Comparison of ENCODE assay signal across 16 cellular contexts in the genomic region with DNA sequence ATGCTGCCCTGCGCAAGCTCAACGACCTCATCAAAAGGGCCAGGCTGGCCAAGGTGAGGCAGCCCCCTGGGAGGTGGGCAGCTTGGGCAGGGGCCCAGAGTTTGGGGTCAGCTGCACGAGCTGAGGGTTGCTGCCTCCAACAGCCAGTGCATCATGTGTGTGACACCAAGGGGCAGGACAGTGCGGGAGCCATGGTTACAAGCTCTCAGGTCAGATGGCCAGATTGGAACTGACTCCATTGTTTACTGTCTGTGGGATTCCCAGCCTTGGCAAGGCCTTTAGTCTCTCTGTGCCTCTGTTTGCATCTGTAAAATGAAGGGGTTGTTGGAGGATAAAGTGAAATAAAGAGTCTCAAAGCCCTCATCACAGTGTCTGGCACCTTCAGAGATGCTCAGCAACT. TPM values are rescaled to one million over a fixed set of nuclear protein-coding genes. Genes with fewer than 3 reads are reported as not detected.
DNase-seq lines count a peak whose midpoint lies in the region; ATAC-seq and TF ChIP-seq lines count a peak whose summit lies in the region.
"Had no signal": no experiment of that assay in that cellular context is flagged by ENCODE, and none has a peak within 500 bp of the region (broad histone marks: within the 10 kb centered on the region; RNA-seq: fewer than 3 reads in every experiment).

No MANE protein-coding gene starts in this region.

- no peaks in the 10 kb centered on the region for H4K20me1 ChIP-seq in Karpas-422 (ENCODE audit: insufficient read depth, low read depth, low read length)

- no peak overlapping the region for H3K9ac ChIP-seq in Karpas-422 (ENCODE audit: low read length)

- no peak overlapping the region for H3K4me2 ChIP-seq in Karpas-422 (ENCODE audit: low read depth, low read length, poor library complexity, severe bottlenecking)

- H3K4me1 ChIP-seq in Karpas-422 (ENCODE audit: low read length), result peaks cover 99% of the 10 kb centered on the region
- H3K4me1 ChIP-seq in CD8-positive, alpha-beta T cell (ENCODE audit: insufficient read depth, low read length), result no peaks in the 10 kb centered on the region
- H3K4me1 ChIP-seq: BE2C, Caco-2, HAP-1 had no signal

- POLR2A ChIA-PET in CD8-positive, alpha-beta T cell (lab: Charles Lee), result no interaction called here

- ATAC-seq in CD8-positive, alpha-beta T cell, result no peak

- no peak overlapping the region for H3K4me3 Mint-ChIP-seq in CD8-positive, alpha-beta T cell
- H3K4me3 Mint-ChIP-seq: CD4-positive, alpha-beta memory T cell had no signal

- H3K36me3 Mint-ChIP-seq in CD8-positive, alpha-beta T cell, result peaks cover 11% of the 10 kb centered on the region

- no peaks in the 10 kb centered on the region for H3K4me1 Mint-ChIP-seq in CD8-positive, alpha-beta T cell (ENCODE audit: low read depth)
- H3K4me1 Mint-ChIP-seq: CD4-positive, alpha-beta memory T cell had no signal

- H3K27ac ChIP-seq in Karpas-422 (ENCODE audit: low read length), result peak overlapping the region; percentile 98; the same call in 1 of the 2 replicates
- peak overlapping the region; percentile 58 for H3K27ac ChIP-seq in cingulate gyrus (ENCODE audit: low read depth, low read length)
- peak overlapping the region; percentile 83 for H3K27ac ChIP-seq in temporal lobe (ENCODE audit: low read depth, low read length)
- H3K27ac ChIP-seq in CD8-positive, alpha-beta T cell (ENCODE audit: low read depth, low read length), result no peak overlapping the region
- H3K27ac ChIP-seq: C4-2B had no signal

- DNase-seq in Karpas-422, result peak; percentile 41
- peak; percentile 72 for DNase-seq in medulla oblongata (ENCODE audit: extremely low spot score)
- no peak for DNase-seq in T1000 (lab: John Stamatoyannopoulos, UW)
- DNase-seq in NCI-H345 treated with DMSO at 0.1 percent for 48 hours (lab: John Stamatoyannopoulos, UW; ENCODE audit: unreplicated experiment), result no peak
- DNase-seq in CD8-positive, alpha-beta T cell, result no peak
- DNase-seq: BE2C; Caco-2; CD4-positive, alpha-beta memory T cell; DND-41; GDM1; GOT3 had no signal

- H3K27me3 Mint-ChIP-seq in CD8-positive, alpha-beta T cell (ENCODE audit: low read depth), result no peaks in the 10 kb centered on the region
- H3K27me3 Mint-ChIP-seq: CD4-positive, alpha-beta memory T cell had no signal

- intact Hi-C loops in CD8-positive, alpha-beta T cell (cut with DNase I, micrococcal nuclease), result no loop called here

- H3K36me3 ChIP-seq in Karpas-422 (ENCODE audit: insufficient read depth, low read length), result peaks cover 69% of the 10 kb centered on the region
- H3K36me3 ChIP-seq in CD8-positive, alpha-beta T cell (ENCODE audit: insufficient read depth, low read length), result no peaks in the 10 kb centered on the region
- H3K36me3 ChIP-seq: BE2C, HAP-1 had no signal

- no peak overlapping the region for H3K4me3 ChIP-seq in Karpas-422 (ENCODE audit: low read length)
- H3K4me3 ChIP-seq in CD8-positive, alpha-beta T cell (ENCODE audit: low read depth, low read length), result no peak overlapping the region
- H3K4me3 ChIP-seq: HAP-1 had no signal

- H3K9me2 ChIP-seq in Karpas-422 (replicated peaks; ENCODE audit: insufficient read depth, low read length), result no peaks in the 10 kb centered on the region

- TF ChIP-seq CTCF in CD8-positive, alpha-beta T cell (IDR thresholded peaks at IDR 0.05), result no peak

- no peaks in the 10 kb centered on the region for H3K9me3 ChIP-seq in Karpas-422 (ENCODE audit: low read length)
- H3K9me3 ChIP-seq in CD8-positive, alpha-beta T cell (ENCODE audit: low read length), result no peaks in the 10 kb centered on the region
- H3K9me3 ChIP-seq: BE2C, HAP-1 had no signal

- CTCF ChIA-PET in CD8-positive, alpha-beta T cell (lab: Charles Lee), result no interaction called here

- H3K27me3 ChIP-seq in Karpas-422 (ENCODE audit: low read length), result no peaks in the 10 kb centered on the region
- H3K27me3 ChIP-seq in CD8-positive, alpha-beta T cell (ENCODE audit: insufficient read depth, low read length), result no peaks in the 10 kb centered on the region
- H3K27me3 ChIP-seq: BE2C had no signal

- no peak overlapping the region for H3K27ac Mint-ChIP-seq in CD8-positive, alpha-beta T cell
- H3K27ac Mint-ChIP-seq: CD4-positive, alpha-beta memory T cell had no signal

- H3K9me3 Mint-ChIP-seq in CD8-positive, alpha-beta T cell, result no peaks in the 10 kb centered on the region
- H3K9me3 Mint-ChIP-seq: CD4-positive, alpha-beta memory T cell had no signal

- no peak overlapping the region for H2AFZ ChIP-seq in Karpas-422 (ENCODE audit: low read length)

- H3K79me2 ChIP-seq in Karpas-422 (ENCODE audit: low read length), result 0 out of 2 replicates have a peak, but pooled peaks cover 5% of the 10 kb centered on the region

RNA-seq across cellular contexts. Expression of gene EHD3, which starts 26.9 kb away (rescaled TPM):
- total RNA-seq in Karpas-422 (2014; rRNA removed; shearing (Covaris generic); ENCODE audit: low replicate concordance), result 152 and 200 TPM in 2 replicates
- total RNA-seq in temporal lobe, result 7.1 TPM
- total RNA-seq in CD8-positive, alpha-beta T cell, result under 1 TPM; 0.81 to 0.95 TPM
- total RNA-seq: Caco-2, HT-29 had no signal

RNA-seq across cellular contexts. Expression of gene CAPN14, which starts 43.6 kb away (rescaled TPM):
- total RNA-seq in Karpas-422 (2014; rRNA removed; shearing (Covaris generic); ENCODE audit: low replicate concordance), result 2.0 and 2.6 TPM in 2 replicates
- total RNA-seq in temporal lobe, result 0.98 TPM
- under 1 TPM; 0.08 to 0.14 TPM for total RNA-seq in CD8-positive, alpha-beta T cell
- total RNA-seq: HT-29 had no signal

Comparison
In these comparisons a context has a peak if more than half of its experiments do, and no peak if none do; other contexts are left out.
1. DNase-seq: peak in Karpas-422 (single experiment) and medulla oblongata (single experiment); none in T1000 (single experiment), NCI-H345 treated with DMSO at 0.1 percent for 48 hours (single experiment) and CD8-positive, alpha-beta T cell (0 of 7).
2. RNA of gene EHD3, which starts 26.9 kb away (total RNA-seq): 152 to 200 TPM in Karpas-422; 7.1 TPM in temporal lobe (single experiment) and 0.81 to 0.95 TPM in CD8-positive, alpha-beta T cell; every median in the first group is over 10 times any median in the second.